6 cellular contexts compared by ENCODE assay signal in the genomic region with DNA sequence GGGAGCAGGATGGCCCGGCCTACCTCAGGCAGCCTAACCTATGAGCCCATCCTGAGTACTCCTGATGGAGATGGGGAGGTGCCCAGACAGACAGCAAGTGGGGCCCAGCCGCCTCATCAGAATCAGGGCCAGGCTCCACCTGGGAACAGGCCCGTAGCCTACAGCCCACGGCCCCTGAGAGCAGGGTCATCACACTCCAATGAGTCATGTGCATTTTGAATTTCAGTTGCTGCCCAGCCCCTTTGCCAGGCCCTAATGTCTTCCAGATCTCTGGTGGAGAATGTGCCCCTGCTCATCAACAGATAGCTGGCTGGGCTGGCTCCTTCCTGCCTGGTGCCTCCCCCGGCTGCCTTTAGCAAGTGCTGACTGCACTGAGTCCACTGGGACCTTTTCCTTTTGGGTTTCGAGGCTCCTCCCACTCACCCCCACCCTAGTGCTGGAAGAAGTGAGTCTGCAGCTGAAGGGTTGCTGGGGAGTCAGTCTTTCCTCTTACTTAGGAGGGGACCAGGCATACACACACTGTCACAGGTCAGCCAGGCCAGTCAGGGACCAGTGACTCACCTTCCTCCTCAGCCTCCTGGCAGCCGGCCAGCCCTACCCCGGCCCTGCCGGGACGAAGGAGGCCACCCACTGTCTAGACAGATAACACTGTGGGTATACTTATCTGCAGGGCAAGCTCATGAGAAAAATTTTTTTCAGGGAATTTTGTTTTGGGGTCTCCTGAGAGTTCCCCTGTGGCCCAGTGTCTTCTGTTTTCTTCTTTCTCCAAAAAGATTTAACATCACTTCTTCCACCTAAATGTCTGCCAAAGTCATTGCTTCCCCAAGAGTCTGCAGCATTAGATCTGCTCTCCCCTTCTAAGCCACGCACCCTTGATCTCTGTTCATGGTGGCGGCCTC. TPM values are rescaled to one million over a fixed set of nuclear protein-coding genes. Genes with fewer than 3 reads are reported as not detected.
A peak's percentile ranks its signal among the peaks of the same experiment; 100 is the strongest.
DNase-seq lines count a peak whose midpoint lies in the region; ATAC-seq, FAIRE-seq and TF ChIP-seq lines count a peak whose summit lies in the region.

No MANE protein-coding gene starts in this region.

- H3K4me3 ChIP-seq in mammary epithelial cell (replicated peaks in 1 of 3; ENCODE audit: insufficient read depth in 1 of 3, low read depth in 2 of 3, low read length in 3 of 3) (no peak overlapping the region), ovary (no peak overlapping the region)

- no peak for TF ChIP-seq CTCF in GM10266 (IDR thresholded peaks at IDR 0.05; ENCODE audit: control insufficient read depth, insufficient read depth, low read depth, missing control alignments)
- no peak for TF ChIP-seq CTCF in mammary epithelial cell (conservative IDR thresholded peaks at IDR 0.05 in 1 of 2, IDR thresholded peaks at IDR 0.05 in 1 of 2; ENCODE audit: extremely low read depth in 1 of 2, insufficient read depth in 1 of 2, low read depth in 1 of 2, low read length in 2 of 2)
- no peak for TF ChIP-seq CTCF in ovary (IDR thresholded peaks at IDR 0.05)
- no peak for TF ChIP-seq CTCF in D721Med (IDR thresholded peaks at IDR 0.05; ENCODE audit: insufficient read depth, missing control alignments)

- intact Hi-C loops in mammary epithelial cell (cut with micrococcal nuclease) = no loop called here
- intact Hi-C loops in ovary (cut with DNase I) = loop anchor here in 1 of 4 donors (5.0 kb wide), 1 partner anchor 73 kb away; no protein-coding TSS in a partner anchor

- FAIRE-seq in D721Med (lab: Jason Lieb, UNC) = no peak

- WGBS in mammary epithelial cell (ENCODE audit: low coverage, missing lambda C conversion rate) = 29% methylated on average over 10 of the region's 12 CpGs
- 18 to 21% (median 19%) methylated on average over 11 to 12 of the region's 12 CpGs for WGBS in ovary, 3 donors

- no peak for TF ChIP-seq POLR2A in ovary (IDR thresholded peaks at IDR 0.05)

- BruUV-seq in mammary epithelial cell (replicated peaks; lab: Mats Ljungman, UMichigan) = no TSS peak

- in situ Hi-C loops in mammary epithelial cell (cut with MboI; ENCODE audit: low sequenced_read_pairs in 2 of 2) = no loop called here

- CTCF ChIA-PET in mammary epithelial cell (lab: Charles Lee; ENCODE audit: low non-redundant PET) = no interaction called here

- no peaks in the 10 kb centered on the region for H4K20me1 ChIP-seq in mammary epithelial cell (ENCODE audit: insufficient read depth, low read length)

- ATAC-seq in GM19324 (IDR thresholded peaks at IDR 0.05; ENCODE audit: low FRiP score, unreplicated experiment) = no peak

- no peak for TF ChIP-seq EP300 in ovary (IDR thresholded peaks at IDR 0.05)

- no peak overlapping the region for H2AFZ ChIP-seq in mammary epithelial cell (ENCODE audit: low read depth, low read length)

- peak; percentile 34 for DNase-seq in GM10266 (ENCODE audit: extremely low spot score)
- peak; percentile 92 for DNase-seq in RPMI8226
- peak; percentile 73 for DNase-seq in mammary epithelial cell
- peak; percentile 65 to 79 (median 77) for DNase-seq in ovary
- no peak for DNase-seq in D721Med (ENCODE audit: insufficient read length, low spot score)

- H3K27me3 ChIP-seq in mammary epithelial cell (ENCODE audit: insufficient read depth, low read length) = no peaks in the 10 kb centered on the region
- H3K27me3 ChIP-seq in ovary = no peaks in the 10 kb centered on the region

- H3K36me3 ChIP-seq in mammary epithelial cell (ENCODE audit: insufficient read depth, low read length) (no peaks in the 10 kb centered on the region), ovary (no peaks in the 10 kb centered on the region)

- peak overlapping the region; percentile 9 for H3K4me2 ChIP-seq in mammary epithelial cell (ENCODE audit: insufficient read depth, low read depth, low read length)

- dilution Hi-C loops in mammary epithelial cell (cut with HindIII; ENCODE audit: low sequenced_read_pairs) = no loop called here

- peak overlapping the region; percentile 5 for H3K27ac ChIP-seq in mammary epithelial cell (ENCODE audit: insufficient read depth, low read depth, low read length)
- peak overlapping the region in 1 of 2 donors; percentile 64 for H3K27ac ChIP-seq in ovary

- H3K4me1 ChIP-seq in mammary epithelial cell (ENCODE audit: insufficient read depth, low read length) (peaks cover 17% of the 10 kb centered on the region), ovary (ENCODE audit: insufficient read depth) (peaks cover 8% of the 10 kb centered on the region)

- no peak overlapping the region for H3K9ac ChIP-seq in mammary epithelial cell (ENCODE audit: insufficient read depth, low read length)

- H3K9me3 ChIP-seq in mammary epithelial cell (replicated peaks; ENCODE audit: insufficient read depth, low read length) (no peaks in the 10 kb centered on the region), ovary (no peaks in the 10 kb centered on the region)

- H3K79me2 ChIP-seq in mammary epithelial cell (ENCODE audit: insufficient read depth, low read length) = no peaks in the 10 kb centered on the region

RNA-seq across cellular contexts. Expression of a gene that starts 9.1 kb away (rescaled TPM):
- total RNA-seq in mammary epithelial cell (1 to 10 TPM in 1 of 2 donors, under 1 TPM in 1; 0.33 to 1.8 TPM), ovary (1 to 10 TPM; 2.5 to 9.4 (median 4.5) TPM)
- polyA plus RNA-seq in mammary epithelial cell (0.34 TPM), ovary (1 to 10 TPM; 1.0 to 2.9 TPM)
- polyA minus RNA-seq in mammary epithelial cell = 4.1 TPM

RNA-seq across cellular contexts. Expression of a gene that starts 10.9 kb away (rescaled TPM):
- 10 to 100 TPM; 29.8 to 57.2 TPM for total RNA-seq in mammary epithelial cell
- 31.7 TPM for polyA plus RNA-seq in mammary epithelial cell
- polyA minus RNA-seq in mammary epithelial cell = 39.2 TPM
- 10 to 100 TPM; 15.5 to 45.2 (median 29.1) TPM for total RNA-seq in ovary
- polyA plus RNA-seq in ovary = 10 to 100 TPM in 1 of 2 donors, 1 to 10 TPM in 1; 6.1 to 14.7 TPM

RNA-seq across cellular contexts. Expression of a gene that starts 14.9 kb away (rescaled TPM):
- under 1 TPM; under 0.01 to 0.54 TPM for total RNA-seq in mammary epithelial cell
- 0.14 TPM for polyA plus RNA-seq in mammary epithelial cell
- not detected for polyA minus RNA-seq in mammary epithelial cell
- total RNA-seq in ovary = 1 to 10 TPM in 1 of 7 donors, under 1 TPM in 6; 0.18 to 1.0 (median 0.40) TPM
- under 1 TPM; 0.03 to 0.19 TPM for polyA plus RNA-seq in ovary

RNA-seq across cellular contexts. Expression of a gene that starts 18.5 kb away (rescaled TPM):
- 10 to 100 TPM; 12.3 to 18.1 TPM for total RNA-seq in mammary epithelial cell
- polyA plus RNA-seq in mammary epithelial cell = 26.1 TPM
- polyA minus RNA-seq in mammary epithelial cell = 31.3 TPM
- total RNA-seq in ovary = 1 to 10 TPM; 2.7 to 5.9 (median 4.1) TPM
- polyA plus RNA-seq in ovary = 1 to 10 TPM; 3.8 to 9.4 TPM

RNA-seq across cellular contexts. Expression of a gene that starts 20.2 kb away (rescaled TPM):
- total RNA-seq in mammary epithelial cell (100 to 1,000 TPM in 1 of 2 donors, 10 to 100 TPM in 1; 46.5 to 138 TPM), ovary (100 to 1,000 TPM in 4 of 7 donors, 10 to 100 TPM in 3; 55.6 to 127 (median 108) TPM)
- polyA plus RNA-seq in mammary epithelial cell (57.9 TPM), ovary (10 to 100 TPM; 10.5 to 53.2 TPM)
- 150 TPM for polyA minus RNA-seq in mammary epithelial cell
